ENCODE assay signal across 1 cellular context in the genomic region with DNA sequence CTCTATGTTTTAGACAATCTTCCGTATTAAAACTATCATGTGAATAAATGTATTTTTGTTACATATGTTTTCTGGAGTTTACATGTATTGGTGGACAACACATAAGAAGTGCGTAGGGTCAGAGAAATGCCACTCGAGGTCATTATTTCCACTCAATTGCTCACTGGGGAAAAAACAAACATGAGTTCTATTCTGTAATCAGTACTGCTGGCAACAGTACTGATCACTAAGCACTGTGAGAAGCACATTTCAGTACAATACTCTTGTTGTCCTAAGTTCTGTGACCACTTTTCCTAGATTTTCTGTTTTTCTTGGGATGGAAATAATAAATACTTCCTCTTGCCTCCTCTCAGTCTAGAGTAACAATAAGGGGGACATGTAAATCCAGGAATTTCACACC.
TF ChIP-seq lines count a peak whose summit lies in the region.

No MANE protein-coding gene starts in this region.

TF ChIP-seq in HEK293, 187 proteins besides CTCF, POLR2A, EP300 and RAD21 (continued from another document):
- TF ChIP-seq, protein P1, sequence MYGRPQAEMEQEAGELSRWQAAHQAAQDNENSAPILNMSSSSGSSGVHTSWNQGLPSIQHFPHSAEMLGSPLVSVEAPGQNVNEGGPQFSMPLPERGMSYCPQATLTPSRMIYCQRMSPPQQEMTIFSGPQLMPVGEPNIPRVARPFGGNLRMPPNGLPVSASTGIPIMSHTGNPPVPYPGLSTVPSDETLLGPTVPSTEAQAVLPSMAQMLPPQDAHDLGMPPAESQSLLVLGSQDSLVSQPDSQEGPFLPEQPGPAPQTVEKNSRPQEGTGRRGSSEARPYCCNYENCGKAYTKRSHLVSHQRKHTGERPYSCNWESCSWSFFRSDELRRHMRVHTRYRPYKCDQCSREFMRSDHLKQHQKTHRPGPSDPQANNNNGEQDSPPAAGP (tag by site-specific recombination; IDR thresholded peaks at IDR 0.05) = no peak
- TF ChIP-seq ZNF792 (tag by site-specific recombination; IDR thresholded peaks at IDR 0.05) (no peak), ZSCAN16 (tag by site-specific recombination; IDR thresholded peaks at IDR 0.05) (no peak)
